19 cellular contexts compared by ENCODE assay signal in the genomic region with DNA sequence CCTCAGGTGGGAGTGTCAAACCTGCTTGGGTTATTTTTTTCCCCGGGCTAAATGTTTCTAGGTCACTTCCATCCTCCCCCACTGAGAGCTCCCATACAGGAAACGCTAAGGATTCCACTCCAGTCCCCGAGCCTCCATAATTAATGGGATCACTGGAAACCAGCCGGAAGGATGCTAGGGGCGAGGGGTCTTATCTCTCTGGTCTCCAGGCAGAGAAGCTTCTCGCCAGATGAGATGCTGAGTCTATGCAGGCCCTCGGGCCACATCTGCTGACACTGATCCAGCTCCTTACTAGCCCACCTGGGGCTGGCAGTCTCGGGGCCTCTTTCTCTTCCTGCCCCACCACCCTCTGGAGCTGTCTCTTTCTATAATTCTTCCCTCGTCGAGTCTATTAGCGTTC.
DNase-seq lines count a peak whose midpoint lies in the region; ATAC-seq and TF ChIP-seq lines count a peak whose summit lies in the region.
"Had no signal": no experiment of that assay in that cellular context is flagged by ENCODE, and none has a peak within 500 bp of the region (broad histone marks: within the 10 kb centered on the region; RNA-seq: fewer than 3 reads in every experiment).

No MANE protein-coding gene starts in this region.

- peaks cover 22% of the 10 kb centered on the region for H3K27me3 Mint-ChIP-seq in type B pancreatic cell

- ATAC-seq in HG02759 (IDR thresholded peaks at IDR 0.05; ENCODE audit: unreplicated experiment) = no peak
- ATAC-seq: body of pancreas had no signal

- H3K27ac ChIP-seq in angular gyrus (ENCODE audit: low read depth, low read length) = peak overlapping the region; percentile 77
- H3K27ac ChIP-seq: 22Rv1, body of pancreas had no signal

- H3K4me1 Mint-ChIP-seq in type B pancreatic cell (ENCODE audit: unreplicated experiment) = peaks cover 52% of the 10 kb centered on the region
- H3K4me1 Mint-ChIP-seq: CD4-positive, CD25-positive, alpha-beta regulatory T cell had no signal

- no peaks in the 10 kb centered on the region for H3K36me3 Mint-ChIP-seq in type B pancreatic cell
- H3K36me3 Mint-ChIP-seq: CD4-positive, CD25-positive, alpha-beta regulatory T cell had no signal

- DNase-seq in DMS153 treated with DMSO at 0.1 percent for 48 hours (lab: John Stamatoyannopoulos, UW; ENCODE audit: unreplicated experiment) = peak; percentile 28
- no peak for DNase-seq in DMS153 (lab: John Stamatoyannopoulos, UW)
- peak; percentile 81 for DNase-seq in islet precursor cell
- DNase-seq in type B pancreatic cell (ENCODE audit: extremely low spot score, unreplicated experiment) = no peak
- no peak for DNase-seq in ecto neural progenitor cell (ENCODE audit: low spot score)
- DNase-seq in kidney tubule cell (ENCODE audit: low spot score) = no peak
- DNase-seq: activated CD4-positive, CD25-positive, alpha-beta regulatory T cell treated with anti-CD3 and anti-CD28 coated beads, Interleukin-2, amount 50 U/mL, for 72 hours; body of pancreas; CD4-positive, CD25-positive, alpha-beta regulatory T cell; effector memory CD4-positive, alpha-beta T cell; EL; Karpas-422; NCI-H1694; NCI-H524 treated with DMSO at 0.1 percent for 48 hours; occipital lobe; stimulated activated naive CD4-positive, alpha-beta T cell had no signal

- no peak for TF ChIP-seq CTCF in type B pancreatic cell (conservative IDR thresholded peaks at IDR 0.05)

- H3K4me3 Mint-ChIP-seq in type B pancreatic cell = no peak overlapping the region
- H3K4me3 Mint-ChIP-seq: CD4-positive, CD25-positive, alpha-beta regulatory T cell had no signal

- no peaks in the 10 kb centered on the region for H3K9me3 Mint-ChIP-seq in type B pancreatic cell
- H3K9me3 Mint-ChIP-seq: CD4-positive, CD25-positive, alpha-beta regulatory T cell had no signal

- H3K27ac Mint-ChIP-seq in type B pancreatic cell = peak overlapping the region; percentile 24
- H3K27ac Mint-ChIP-seq: CD4-positive, CD25-positive, alpha-beta regulatory T cell had no signal

Comparison
In these comparisons a context has a peak if more than half of its experiments do, and no peak if none do; other contexts are left out.
1. DNase-seq: peak in DMS153 treated with DMSO at 0.1 percent for 48 hours (single experiment) and islet precursor cell (single experiment); none in DMS153 (single experiment), type B pancreatic cell (single experiment), ecto neural progenitor cell (single experiment) and kidney tubule cell (single experiment).